Comparison of ENCODE assay signal across 2 cellular contexts in the genomic region with DNA sequence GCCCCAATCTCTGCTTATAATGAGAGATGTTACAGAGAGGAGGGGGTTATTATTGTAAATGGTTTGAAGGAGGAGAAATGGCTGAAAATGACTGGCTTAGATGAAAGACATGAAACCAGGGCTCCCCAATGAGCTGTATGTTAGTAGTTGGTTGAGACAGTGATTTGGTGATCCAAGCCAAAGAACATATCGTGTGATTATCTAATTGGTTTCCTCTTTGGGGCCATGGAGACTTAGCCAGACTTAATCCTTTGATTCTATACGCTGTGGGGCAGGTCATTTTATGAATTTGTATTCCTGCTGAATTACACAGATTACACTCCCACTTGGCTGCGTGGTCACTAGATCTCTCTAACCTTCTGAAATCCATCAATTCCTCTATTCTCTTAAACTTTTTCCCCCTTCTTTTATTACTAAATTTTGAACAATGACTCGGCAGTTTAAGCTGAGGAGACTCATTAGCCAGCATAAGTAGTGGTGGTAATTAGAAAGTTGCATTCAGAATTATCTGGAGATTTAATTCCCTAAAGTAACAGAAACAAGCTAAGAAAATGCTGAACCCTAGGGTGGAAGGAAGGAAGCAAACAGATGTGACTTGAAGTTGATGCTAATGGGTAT.
TF ChIP-seq lines count a peak whose summit lies in the region.

No MANE protein-coding gene starts in this region.

TF ChIP-seq in SK-N-SH, 30 proteins besides CTCF, POLR2A, EP300 and RAD21 (continued from another document):
- TF ChIP-seq, protein P1, sequence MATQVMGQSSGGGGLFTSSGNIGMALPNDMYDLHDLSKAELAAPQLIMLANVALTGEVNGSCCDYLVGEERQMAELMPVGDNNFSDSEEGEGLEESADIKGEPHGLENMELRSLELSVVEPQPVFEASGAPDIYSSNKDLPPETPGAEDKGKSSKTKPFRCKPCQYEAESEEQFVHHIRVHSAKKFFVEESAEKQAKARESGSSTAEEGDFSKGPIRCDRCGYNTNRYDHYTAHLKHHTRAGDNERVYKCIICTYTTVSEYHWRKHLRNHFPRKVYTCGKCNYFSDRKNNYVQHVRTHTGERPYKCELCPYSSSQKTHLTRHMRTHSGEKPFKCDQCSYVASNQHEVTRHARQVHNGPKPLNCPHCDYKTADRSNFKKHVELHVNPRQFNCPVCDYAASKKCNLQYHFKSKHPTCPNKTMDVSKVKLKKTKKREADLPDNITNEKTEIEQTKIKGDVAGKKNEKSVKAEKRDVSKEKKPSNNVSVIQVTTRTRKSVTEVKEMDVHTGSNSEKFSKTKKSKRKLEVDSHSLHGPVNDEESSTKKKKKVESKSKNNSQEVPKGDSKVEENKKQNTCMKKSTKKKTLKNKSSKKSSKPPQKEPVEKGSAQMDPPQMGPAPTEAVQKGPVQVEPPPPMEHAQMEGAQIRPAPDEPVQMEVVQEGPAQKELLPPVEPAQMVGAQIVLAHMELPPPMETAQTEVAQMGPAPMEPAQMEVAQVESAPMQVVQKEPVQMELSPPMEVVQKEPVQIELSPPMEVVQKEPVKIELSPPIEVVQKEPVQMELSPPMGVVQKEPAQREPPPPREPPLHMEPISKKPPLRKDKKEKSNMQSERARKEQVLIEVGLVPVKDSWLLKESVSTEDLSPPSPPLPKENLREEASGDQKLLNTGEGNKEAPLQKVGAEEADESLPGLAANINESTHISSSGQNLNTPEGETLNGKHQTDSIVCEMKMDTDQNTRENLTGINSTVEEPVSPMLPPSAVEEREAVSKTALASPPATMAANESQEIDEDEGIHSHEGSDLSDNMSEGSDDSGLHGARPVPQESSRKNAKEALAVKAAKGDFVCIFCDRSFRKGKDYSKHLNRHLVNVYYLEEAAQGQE (IDR thresholded peaks at IDR 0.05; ENCODE audit: low read depth, low read length) = no peak
- TF ChIP-seq MEF2A (IDR thresholded peaks at IDR 0.05; ENCODE audit: borderline replicate concordance, low read depth) (no peak), TAF1 (IDR thresholded peaks at IDR 0.05; ENCODE audit: borderline replicate concordance, low read depth, low read length) (no peak), RFX5 (IDR thresholded peaks at IDR 0.05; ENCODE audit: low read length) (no peak), POLR2AphosphoS5 (IDR thresholded peaks at IDR 0.05; ENCODE audit: low read depth, low read length) (no peak)
- TF ChIP-seq, protein P2, sequence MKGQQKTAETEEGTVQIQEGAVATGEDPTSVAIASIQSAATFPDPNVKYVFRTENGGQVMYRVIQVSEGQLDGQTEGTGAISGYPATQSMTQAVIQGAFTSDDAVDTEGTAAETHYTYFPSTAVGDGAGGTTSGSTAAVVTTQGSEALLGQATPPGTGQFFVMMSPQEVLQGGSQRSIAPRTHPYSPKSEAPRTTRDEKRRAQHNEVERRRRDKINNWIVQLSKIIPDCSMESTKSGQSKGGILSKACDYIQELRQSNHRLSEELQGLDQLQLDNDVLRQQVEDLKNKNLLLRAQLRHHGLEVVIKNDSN (IDR thresholded peaks at IDR 0.05; ENCODE audit: borderline replicate concordance, low read depth) = no peak

TF ChIP-seq in SK-N-SH treated with all-trans-retinoic acid at 6 μM for 48 hours, 23 proteins besides CTCF, POLR2A, EP300 and RAD21 (continued from another document):
- TF ChIP-seq, protein P3, sequence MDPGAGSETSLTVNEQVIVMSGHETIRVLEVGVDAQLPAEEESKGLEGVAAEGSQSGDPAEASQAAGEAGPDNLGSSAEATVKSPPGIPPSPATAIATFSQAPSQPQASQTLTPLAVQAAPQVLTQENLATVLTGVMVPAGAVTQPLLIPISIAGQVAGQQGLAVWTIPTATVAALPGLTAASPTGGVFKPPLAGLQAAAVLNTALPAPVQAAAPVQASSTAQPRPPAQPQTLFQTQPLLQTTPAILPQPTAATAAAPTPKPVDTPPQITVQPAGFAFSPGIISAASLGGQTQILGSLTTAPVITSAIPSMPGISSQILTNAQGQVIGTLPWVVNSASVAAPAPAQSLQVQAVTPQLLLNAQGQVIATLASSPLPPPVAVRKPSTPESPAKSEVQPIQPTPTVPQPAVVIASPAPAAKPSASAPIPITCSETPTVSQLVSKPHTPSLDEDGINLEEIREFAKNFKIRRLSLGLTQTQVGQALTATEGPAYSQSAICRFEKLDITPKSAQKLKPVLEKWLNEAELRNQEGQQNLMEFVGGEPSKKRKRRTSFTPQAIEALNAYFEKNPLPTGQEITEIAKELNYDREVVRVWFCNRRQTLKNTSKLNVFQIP (CRISPR knock-in tag; IDR thresholded peaks at IDR 0.05; ENCODE audit: borderline replicate concordance, low read depth) = no peak
- no peak for TF ChIP-seq PATZ1 (CRISPR knock-in tag; IDR thresholded peaks at IDR 0.05; ENCODE audit: borderline replicate concordance)
- no peak for TF ChIP-seq TCF4 (CRISPR knock-in tag; IDR thresholded peaks at IDR 0.05; ENCODE audit: borderline replicate concordance)
- TF ChIP-seq CSDC2 (CRISPR knock-in tag; IDR thresholded peaks at IDR 0.05) = no peak
- no peak for TF ChIP-seq OSR1 (CRISPR knock-in tag; IDR thresholded peaks at IDR 0.05)
- no peak for TF ChIP-seq BACH2 (CRISPR knock-in tag; IDR thresholded peaks at IDR 0.05; ENCODE audit: borderline replicate concordance)
- TF ChIP-seq GLIS3 (CRISPR knock-in tag; IDR thresholded peaks at IDR 0.05) = no peak
